In the genomic region with DNA sequence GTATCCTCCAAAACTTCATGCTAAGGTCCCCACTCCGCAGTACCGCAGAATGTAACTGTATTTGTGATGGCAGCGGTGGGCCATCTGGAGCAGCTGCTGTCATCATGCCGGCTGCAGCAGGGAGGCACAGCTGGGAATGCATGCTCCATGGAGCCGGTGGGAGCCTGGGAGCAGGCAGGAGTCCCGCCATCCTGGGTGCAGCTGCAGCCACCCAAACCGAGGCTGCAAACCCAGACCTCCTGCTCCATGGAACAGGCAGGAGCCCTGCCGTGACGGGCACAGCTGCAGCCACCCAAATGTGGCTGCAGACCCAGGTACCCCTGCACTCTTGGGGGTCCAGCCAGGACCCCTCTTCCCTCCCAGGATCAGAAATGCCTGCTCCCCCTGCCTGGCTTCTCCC, we compare ENCODE assay signal across 17 cellular contexts.
DNase-seq lines count a peak whose midpoint lies in the region; TF ChIP-seq lines count a peak whose summit lies in the region.
"Had no signal": no experiment of that assay in that cellular context is flagged by ENCODE, and none has a peak within 500 bp of the region (broad histone marks: within the 10 kb centered on the region; RNA-seq: fewer than 3 reads in every experiment).

No MANE protein-coding gene starts in this region.

- intact Hi-C loops in colonic mucosa (cut with DNase I): no loop called here

- H3K27ac ChIP-seq in colonic mucosa: no peak overlapping the region
- H3K27ac ChIP-seq: BLaER1, KMS-11 had no signal

- H3K4me3 ChIP-seq in colonic mucosa: no peak overlapping the region
- H3K4me3 ChIP-seq: BLaER1 had no signal

- no peaks in the 10 kb centered on the region for H3K27me3 ChIP-seq in colonic mucosa
- H3K27me3 ChIP-seq: BLaER1 had no signal

- peak; percentile 25 for DNase-seq in D341Med (ENCODE audit: low spot score)
- peak; percentile 100 for DNase-seq in DMS 273 treated with DMSO at 0.1 percent for 48 hours (lab: John Stamatoyannopoulos, UW)
- DNase-seq in NCI-H524 treated with DMSO at 0.1 percent for 48 hours (lab: John Stamatoyannopoulos, UW): peak; percentile 16
- DNase-seq in myocyte (ENCODE audit: low read depth): peak; percentile 52
- no peak for DNase-seq in activated T-cell treated with anti-CD3 and anti-CD28 coated beads for 4 hours
- no peak for DNase-seq in COR-L47 (lab: John Stamatoyannopoulos, UW)
- no peak for DNase-seq in colonic mucosa
- DNase-seq: Caco-2; CD4-positive, alpha-beta T cell; IMR-90; NCI-H1105; NCI-H146; NCI-H2081; NCI-H446; NCI-H69 had no signal

- no peaks in the 10 kb centered on the region for H3K4me1 ChIP-seq in colonic mucosa
- H3K4me1 ChIP-seq: BLaER1, Caco-2 had no signal

- no peak for TF ChIP-seq CTCF in colonic mucosa (IDR thresholded peaks at IDR 0.05)

- no peaks in the 10 kb centered on the region for H3K9me3 ChIP-seq in colonic mucosa
- H3K9me3 ChIP-seq: Caco-2 had no signal

- H3K36me3 ChIP-seq in colonic mucosa: no peaks in the 10 kb centered on the region

- H3K9ac ChIP-seq in colonic mucosa (ENCODE audit: low read depth in 2 of 2, low read length in 2 of 2): no peak overlapping the region
- H3K9ac ChIP-seq: BLaER1, KMS-11 had no signal

Comparison
In these comparisons a context has a peak if more than half of its experiments do, and no peak if none do; other contexts are left out.
1. DNase-seq: peak in D341Med (single experiment), DMS 273 treated with DMSO at 0.1 percent for 48 hours (single experiment), NCI-H524 treated with DMSO at 0.1 percent for 48 hours (single experiment) and myocyte (single experiment); none in activated T-cell treated with anti-CD3 and anti-CD28 coated beads for 4 hours (single experiment), COR-L47 (single experiment) and colonic mucosa (single experiment).